ENCODE assay signal across 12 cellular contexts in genomic region chrX:136185409-136186022, GRCh38. TPM values are rescaled to one million over a fixed set of nuclear protein-coding genes. Genes with fewer than 3 reads are reported as not detected.
DNase-seq lines count a peak whose midpoint lies in the region; ATAC-seq and TF ChIP-seq lines count a peak whose summit lies in the region.
"Had no signal": no experiment of that assay in that cellular context is flagged by ENCODE, and none has a peak within 500 bp of the region (broad histone marks: within the 10 kb centered on the region; RNA-seq: fewer than 3 reads in every experiment).

No MANE protein-coding gene starts in this region.

- H3K4me1 Mint-ChIP-seq in progenitor cell of endocrine pancreas (ENCODE audit: low read depth), result no peaks in the 10 kb centered on the region
- H3K4me1 Mint-ChIP-seq in activated naive CD4-positive, alpha-beta T cell treated with anti-CD3 and anti-CD28 coated beads for 36 hours (ENCODE audit: low read depth), result no peaks in the 10 kb centered on the region
- H3K4me1 Mint-ChIP-seq: IgD-negative memory B cell had no signal

- DNase-seq in ELR (ENCODE audit: low read depth) (peak; percentile 65), heart left ventricle (no peak), sigmoid colon (no peak), progenitor cell of endocrine pancreas (ENCODE audit: low spot score, unreplicated experiment) (no peak), NCI-H2196 treated with DMSO at 0.1 percent for 48 hours (lab: John Stamatoyannopoulos, UW; ENCODE audit: unreplicated experiment) (no peak)
- no peak for DNase-seq in activated naive CD4-positive, alpha-beta T cell treated with anti-CD3 and anti-CD28 coated beads for 36 hours
- DNase-seq: central memory CD4-positive, alpha-beta T cell; NCI-H2227 treated with DMSO at 0.1 percent for 48 hours had no signal

- CTCF ChIA-PET in activated naive CD4-positive, alpha-beta T cell treated with anti-CD3 and anti-CD28 coated beads for 36 hours (lab: Charles Lee), result no interaction called here

- H3K4me3 ChIP-seq in heart left ventricle (peak overlapping the region in 3 of 12 donors; percentile 1 to 21 (median 7)), sigmoid colon (no peak overlapping the region)
- H3K4me3 ChIP-seq: prostate gland had no signal

- TF ChIP-seq POLR2A in heart left ventricle (IDR thresholded peaks at IDR 0.05), result no peak
- no peak for TF ChIP-seq POLR2A in sigmoid colon (IDR thresholded peaks at IDR 0.05)

- H3K27me3 ChIP-seq in heart left ventricle, result peaks cover 0 to 6% (median 0%) of the 10 kb centered on the region in 9 donors
- H3K27me3 ChIP-seq in sigmoid colon, result no peaks in the 10 kb centered on the region

- H3K36me3 Mint-ChIP-seq in progenitor cell of endocrine pancreas (ENCODE audit: insufficient read depth), result no peaks in the 10 kb centered on the region
- H3K36me3 Mint-ChIP-seq in activated naive CD4-positive, alpha-beta T cell treated with anti-CD3 and anti-CD28 coated beads for 36 hours (ENCODE audit: low read depth), result no peaks in the 10 kb centered on the region
- H3K36me3 Mint-ChIP-seq: IgD-negative memory B cell had no signal

- H3K27ac Mint-ChIP-seq in progenitor cell of endocrine pancreas, result no peak overlapping the region
- H3K27ac Mint-ChIP-seq in activated naive CD4-positive, alpha-beta T cell treated with anti-CD3 and anti-CD28 coated beads for 36 hours, result no peak overlapping the region
- H3K27ac Mint-ChIP-seq: IgD-negative memory B cell had no signal

- no peaks in the 10 kb centered on the region for H3K9me3 ChIP-seq in heart left ventricle
- H3K9me3 ChIP-seq in sigmoid colon, result no peaks in the 10 kb centered on the region
- H3K9me3 ChIP-seq: prostate gland had no signal

- WGBS in heart left ventricle, 4 donors, result 9 to 26% (median 17%) methylated on average over 8 of the region's 8 CpGs
- 22 to 49% methylated on average over 8 of the region's 8 CpGs for WGBS in sigmoid colon, 2 donors

- intact Hi-C loops in heart left ventricle (cut with DNase I), result no loop called here
- intact Hi-C loops in sigmoid colon (cut with DNase I), result no loop called here
- intact Hi-C loops in activated naive CD4-positive, alpha-beta T cell treated with anti-CD3 and anti-CD28 coated beads for 36 hours (cut with micrococcal nuclease), result no loop called here

- H3K27ac ChIP-seq in heart left ventricle (peak overlapping the region; percentile 44 to 90 (median 78)), sigmoid colon (peak overlapping the region; percentile 94 to 99 (median 97))
- H3K27ac ChIP-seq: prostate gland had no signal

- H3K27me3 Mint-ChIP-seq in progenitor cell of endocrine pancreas, result no peaks in the 10 kb centered on the region
- no peaks in the 10 kb centered on the region for H3K27me3 Mint-ChIP-seq in activated naive CD4-positive, alpha-beta T cell treated with anti-CD3 and anti-CD28 coated beads for 36 hours (ENCODE audit: low read depth)

- TF ChIP-seq EP300 in sigmoid colon (IDR thresholded peaks at IDR 0.05), result peak in 1 of 4 donors; percentile 52

- H3K9me3 Mint-ChIP-seq in progenitor cell of endocrine pancreas (ENCODE audit: low read depth), result peaks cover 9% of the 10 kb centered on the region
- H3K9me3 Mint-ChIP-seq in activated naive CD4-positive, alpha-beta T cell treated with anti-CD3 and anti-CD28 coated beads for 36 hours, result no peaks in the 10 kb centered on the region
- H3K9me3 Mint-ChIP-seq: IgD-negative memory B cell had no signal

- peaks cover 0 to 84% (median 41%) of the 10 kb centered on the region in 12 donors for H3K4me1 ChIP-seq in heart left ventricle
- H3K4me1 ChIP-seq in sigmoid colon, result peaks cover 0 to 82% (median 44%) of the 10 kb centered on the region in 4 donors
- H3K4me1 ChIP-seq: prostate gland had no signal

- TF ChIP-seq CTCF in heart left ventricle (IDR thresholded peaks at IDR 0.05), result no peak
- no peak for TF ChIP-seq CTCF in sigmoid colon (IDR thresholded peaks at IDR 0.05)
- TF ChIP-seq CTCF in progenitor cell of endocrine pancreas (IDR thresholded peaks at IDR 0.05; ENCODE audit: unreplicated experiment), result no peak

- H3K36me3 ChIP-seq in heart left ventricle (peaks cover 0 to 5% (median 0%) of the 10 kb centered on the region in 9 donors), sigmoid colon (no peaks in the 10 kb centered on the region)
- H3K36me3 ChIP-seq: prostate gland had no signal

- peak; percentile 94 for ATAC-seq in SK-N-SH treated with all-trans-retinoic acid at 6 μM for 48 hours
- peak; percentile 68 to 88 (median 84) for ATAC-seq in heart left ventricle
- ATAC-seq in GM18517 (IDR thresholded peaks at IDR 0.05; ENCODE audit: unreplicated experiment), result no peak

- no peak overlapping the region for H3K4me3 Mint-ChIP-seq in progenitor cell of endocrine pancreas (ENCODE audit: low read depth)
- no peak overlapping the region for H3K4me3 Mint-ChIP-seq in activated naive CD4-positive, alpha-beta T cell treated with anti-CD3 and anti-CD28 coated beads for 36 hours
- H3K4me3 Mint-ChIP-seq: IgD-negative memory B cell had no signal

TF ChIP-seq in SK-N-SH treated with all-trans-retinoic acid at 6 μM for 48 hours, 23 proteins besides CTCF, POLR2A, EP300 and RAD21:
- no peak for TF ChIP-seq ZNF8 (CRISPR knock-in tag; IDR thresholded peaks at IDR 0.05)
- TF ChIP-seq ISL1 (CRISPR knock-in tag; IDR thresholded peaks at IDR 0.05), result peak; percentile 10; the same call in 1 of the 2 replicates
- TF ChIP-seq GLIS3 (CRISPR knock-in tag; IDR thresholded peaks at IDR 0.05), result no peak

RNA-seq across cellular contexts. Expression of gene FHL1, which starts 38.2 kb away (rescaled TPM):
- total RNA-seq in heart left ventricle (1,000 to 10,000 TPM; 1,446 to 4,800 (median 2,127) TPM), sigmoid colon (1,000 to 10,000 TPM in 3 of 4 donors, 100 to 1,000 TPM in 1; 701 to 1,465 (median 1,246) TPM), progenitor cell of endocrine pancreas (2.8 and 3.0 TPM in 2 replicates)
- polyA plus RNA-seq in heart left ventricle (1,000 to 10,000 TPM; 1,119 to 4,064 TPM), sigmoid colon (10 to 100 TPM; 27.0 to 73.3 (median 42.2) TPM)
- total RNA-seq in activated naive CD4-positive, alpha-beta T cell treated with anti-CD3 and anti-CD28 coated beads for 36 hours, result 10 to 100 TPM; 17.7 to 20.5 TPM

Comparison
In these comparisons a context has a peak if more than half of its experiments do, and no peak if none do; other contexts are left out.
1. RNA of gene FHL1, which starts 38.2 kb away (total RNA-seq): 1,446 to 4,800 TPM in heart left ventricle and 701 to 1,465 TPM in sigmoid colon; 17.7 to 20.5 TPM in activated naive CD4-positive, alpha-beta T cell treated with anti-CD3 and anti-CD28 coated beads for 36 hours and 2.8 to 3.0 TPM in progenitor cell of endocrine pancreas; every median in the first group is over 10 times any median in the second.